Comparison of ENCODE assay signal across 8 cellular contexts in genomic region chr22:38705235-38706100, GRCh38. TPM values are rescaled to one million over a fixed set of nuclear protein-coding genes. Genes with fewer than 3 reads are reported as not detected.
DNase-seq lines count a peak whose midpoint lies in the region; ATAC-seq and TF ChIP-seq lines count a peak whose summit lies in the region.

GTPBP1 (plus strand) TSS chr22:38705944; CDS start chr22:38705956, 12 bp downstream.

- POLR2A ChIA-PET in PC-9 (lab: Charles Lee; ENCODE audit: unreplicated experiment): interaction anchor here (0.5 to 1.0 kb wide), 16 partner anchors 8 to 1777 kb away, joined by 3 to 22 read pairs (median 5); partner anchors contain the start of gene MIEF1

- intact Hi-C loops in PC-9 (cut with micrococcal nuclease; ENCODE audit: unreplicated experiment): loop anchor here (2.0 to 10.0 kb wide), 3 partner anchors 49 to 391 kb away; partner anchors contain the start of genes CSNK1E, DDX17 and SUN2

- DNase-seq in DMS153 (lab: John Stamatoyannopoulos, UW) (peak; percentile 100), PC-9 (peak; percentile 99 to 100), epithelial cell of proximal tubule (ENCODE audit: low read depth) (peak; percentile 99), mucosa of gallbladder (ENCODE audit: low spot score) (peak; percentile 100)
- peak; percentile 100 for DNase-seq in Jurkat, Clone E6-1 (ENCODE audit: low read depth, low spot score)
- peak; percentile 88 for DNase-seq in activated T-cell treated with anti-CD3 and anti-CD28 coated beads, Interleukin-2, amount 50 U/mL, for 1 hour
- DNase-seq in stimulated activated CD8-positive, alpha-beta memory T cell treated with anti-CD3 and anti-CD28 coated beads, Interleukin-4, amount 100 ng/mL, for 4 hours (ENCODE audit: low read depth in 2 of 2, low spot score in 1 of 2): peak; percentile 90 to 92

- H3K4me1 ChIP-seq in PC-9 (replicated peaks; ENCODE audit: insufficient read depth): peaks cover 46% of the 10 kb centered on the region

- H2AFZ ChIP-seq in PC-9: peak within 1 kb of the TSS; percentile 77

- no peaks in the 10 kb centered on the region for H3K9me2 ChIP-seq in PC-9 (ENCODE audit: insufficient read depth)

- BruUV-seq in PC-9 (replicated peaks; lab: Mats Ljungman, UMichigan): no TSS peak

- peaks cover 46% of the 10 kb centered on the region for H3K79me2 ChIP-seq in PC-9 (ENCODE audit: low read depth)

- H3K4me3 ChIP-seq in Jurkat, Clone E6-1 (ENCODE audit: low read length): peak within 1 kb of the TSS; percentile 75
- H3K4me3 ChIP-seq in PC-9 (peak within 1 kb of the TSS; percentile 98), epithelial cell of proximal tubule (ENCODE audit: low read depth, low read length) (peak within 1 kb of the TSS; percentile 92)

- peak within 1 kb of the TSS; percentile 88 for H3K27ac ChIP-seq in PC-9

- CTCF ChIA-PET in PC-9 (lab: Charles Lee): interaction anchor here (0.9 kb wide), 1 partner anchor 24 kb away, joined by 3 read pairs; the partner anchor contains the start of gene TOMM22

- TF ChIP-seq CTCF in PC-9 (conservative IDR thresholded peaks at IDR 0.05): no peak
- peak; percentile 2 for TF ChIP-seq CTCF in epithelial cell of proximal tubule (conservative IDR thresholded peaks at IDR 0.05; ENCODE audit: low read depth, low read length)

- H3K36me3 ChIP-seq in PC-9 (ENCODE audit: low read depth): peaks cover 17% of the 10 kb centered on the region

- no peaks in the 10 kb centered on the region for H3K9me3 ChIP-seq in PC-9 (ENCODE audit: insufficient read depth, low read depth)

- H3F3A ChIP-seq in PC-9 (ENCODE audit: insufficient read depth, low read depth): peaks cover 47% of the 10 kb centered on the region

- H4K20me1 ChIP-seq in PC-9 (ENCODE audit: insufficient read depth): peaks cover 14% of the 10 kb centered on the region

- peak; percentile 63 for ATAC-seq in GM21619 (IDR thresholded peaks at IDR 0.05; ENCODE audit: unreplicated experiment)

- peak within 1 kb of the TSS; percentile 86 for H3K4me2 ChIP-seq in PC-9

- no peaks in the 10 kb centered on the region for H3K27me3 ChIP-seq in PC-9 (ENCODE audit: insufficient read depth, low read depth)

RNA-seq across cellular contexts. Expression of gene GTPBP1, which starts in this region (rescaled TPM):
- polyA plus RNA-seq in Jurkat, Clone E6-1 (2012; ENCODE audit: insufficient read depth, insufficient read length): 45.2 TPM
- total RNA-seq in PC-9 (2021): 79.3 and 94.7 TPM in 2 replicates
- total RNA-seq in epithelial cell of proximal tubule: 27.8 and 36.2 TPM in 2 replicates
- total RNA-seq in mucosa of gallbladder: 67.1 TPM

Comparison
In these comparisons a context has a peak if more than half of its experiments do, and no peak if none do; other contexts are left out.
1. Peak in every context shown above with its lines: DNase-seq, ATAC-seq, H3K4me3 ChIP-seq and H3K27ac ChIP-seq.